ENCODE assay signal across 20 cellular contexts in the genomic region with DNA sequence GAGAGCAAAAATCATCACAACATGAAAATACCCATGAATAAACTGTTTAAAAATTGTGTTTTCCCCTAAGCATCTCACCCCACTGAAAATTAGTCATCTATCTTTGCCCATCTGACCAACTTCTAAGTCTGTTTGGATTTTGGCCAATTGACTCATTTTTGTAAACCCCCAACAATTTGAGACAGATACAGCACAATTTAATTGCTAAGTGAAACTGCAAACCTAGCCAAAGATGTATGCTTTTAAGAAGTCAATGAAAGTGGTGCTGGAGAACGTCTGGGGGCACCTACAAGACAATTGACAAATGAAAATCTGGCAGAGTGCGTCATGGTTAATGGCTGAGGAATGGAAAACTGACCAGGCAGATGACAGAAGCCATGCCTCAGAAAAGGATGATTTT. TPM values are rescaled to one million over a fixed set of nuclear protein-coding genes. Genes with fewer than 3 reads are reported as not detected.
"Had no signal": no experiment of that assay in that cellular context is flagged by ENCODE, and none has a peak within 500 bp of the region (broad histone marks: within the 10 kb centered on the region; RNA-seq: fewer than 3 reads in every experiment).

No MANE protein-coding gene starts in this region.

- H2AFZ ChIP-seq: parathyroid adenoma had no signal

- H3K79me2 ChIP-seq: parathyroid adenoma had no signal

- H3K27ac ChIP-seq: colonic mucosa, esophagus squamous epithelium, heart left ventricle, parathyroid adenoma, psoas muscle, skin epidermis, stomach, thoracic aorta, transverse colon had no signal

- H3K27me3 ChIP-seq: colonic mucosa, esophagus squamous epithelium, stomach, transverse colon had no signal

- DNase-seq: colonic mucosa; dermis blood vessel endothelial cell; esophagus squamous epithelium; heart left ventricle; hippocampal formation; left colon; naive thymus-derived CD4-positive, alpha-beta T cell; nephron progenitor cell; psoas muscle; retina; stimulated activated CD4-positive, alpha-beta T cell treated with anti-CD3 and anti-CD28 coated beads, Interleukin-2, amount 100 ng/mL, for 24 hours; stimulated activated naive CD4-positive, alpha-beta T cell; stomach; substantia nigra; transverse colon had no signal

- ATAC-seq: heart left ventricle; left colon; naive thymus-derived CD4-positive, alpha-beta T cell; psoas muscle; sciatic nerve had no signal

- H3K4me3 ChIP-seq: colonic mucosa, esophagus squamous epithelium, heart left ventricle, psoas muscle, skin epidermis, stomach, thoracic aorta, transverse colon had no signal

- H3K4me1 ChIP-seq: colonic mucosa, esophagus squamous epithelium, heart left ventricle, parathyroid adenoma, psoas muscle, stomach, transverse colon had no signal

- H3K9ac ChIP-seq: parathyroid adenoma had no signal

- H3K9me3 ChIP-seq: colonic mucosa, esophagus squamous epithelium, psoas muscle, thoracic aorta, transverse colon had no signal

- H3K36me3 ChIP-seq: colonic mucosa, esophagus squamous epithelium, heart left ventricle, stomach, thoracic aorta, transverse colon had no signal

RNA-seq across cellular contexts. Expression of gene SLC24A3, which starts 30.9 kb away (rescaled TPM):
- total RNA-seq: dermis blood vessel endothelial cell, epithelial cell of proximal tubule had no signal
